ENCODE assay signal across 4 cellular contexts in genomic region chr16:2104453-2104852, GRCh38. TPM values are rescaled to one million over a fixed set of nuclear protein-coding genes. Genes with fewer than 3 reads are reported as not detected.
"Had no signal": no experiment of that assay in that cellular context is flagged by ENCODE, and none has a peak within 500 bp of the region (broad histone marks: within the 10 kb centered on the region; RNA-seq: fewer than 3 reads in every experiment).

No MANE protein-coding gene starts in this region.

RNA-seq across cellular contexts. Expression of gene RAB26, which starts 44.0 kb away (rescaled TPM):
- total RNA-seq: mesenteric fat pad, skeletal muscle tissue, smooth muscle cell, thoracic aorta had no signal
